1 cellular context compared by ENCODE assay signal in the genomic region with DNA sequence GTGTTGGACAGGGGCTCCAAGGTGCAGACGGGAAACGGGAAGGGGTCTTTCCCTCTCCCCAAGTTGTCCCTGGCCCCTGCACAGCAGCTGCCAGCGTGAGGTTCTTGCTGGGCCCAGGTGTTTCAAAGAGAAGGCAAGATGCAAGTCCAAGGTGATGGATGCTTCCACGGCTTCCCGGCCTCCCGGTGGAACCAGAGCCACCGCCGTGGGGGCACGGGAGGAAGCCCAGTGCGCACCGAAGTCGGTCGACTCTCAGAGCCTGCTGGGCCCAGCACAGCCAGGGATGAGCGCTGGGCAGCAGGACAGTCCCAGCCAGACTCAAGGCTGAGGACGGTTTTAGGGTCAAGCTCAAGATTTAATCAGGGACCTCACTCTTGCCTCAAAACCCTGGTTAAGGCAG.
A peak's percentile ranks its signal among the peaks of the same experiment; 100 is the strongest.
TF ChIP-seq lines count a peak whose summit lies in the region.

No MANE protein-coding gene starts in this region.

TF ChIP-seq in HepG2, 621 proteins besides CTCF, POLR2A, EP300 and RAD21:
- TF ChIP-seq SNAPC2 (CRISPR knock-in tag; IDR thresholded peaks at IDR 0.05) (no peak), PBX2 (CRISPR knock-in tag; IDR thresholded peaks at IDR 0.05) (no peak), CREB1 (IDR thresholded peaks at IDR 0.05) (no peak), CREB1 (CRISPR knock-in tag; IDR thresholded peaks at IDR 0.05) (no peak), FOXK2 (IDR thresholded peaks at IDR 0.05) (no peak), DPF2 (CRISPR knock-in tag; IDR thresholded peaks at IDR 0.05; ENCODE audit: borderline replicate concordance, low read depth) (no peak), EZH2 (conservative IDR thresholded peaks at IDR 0.05; ENCODE audit: low read depth, low read length) (no peak), HNRNPLL (IDR thresholded peaks at IDR 0.05; ENCODE audit: low read depth, low read length, poor library complexity, severe bottlenecking) (peak; percentile 17)
